In the genomic region with DNA sequence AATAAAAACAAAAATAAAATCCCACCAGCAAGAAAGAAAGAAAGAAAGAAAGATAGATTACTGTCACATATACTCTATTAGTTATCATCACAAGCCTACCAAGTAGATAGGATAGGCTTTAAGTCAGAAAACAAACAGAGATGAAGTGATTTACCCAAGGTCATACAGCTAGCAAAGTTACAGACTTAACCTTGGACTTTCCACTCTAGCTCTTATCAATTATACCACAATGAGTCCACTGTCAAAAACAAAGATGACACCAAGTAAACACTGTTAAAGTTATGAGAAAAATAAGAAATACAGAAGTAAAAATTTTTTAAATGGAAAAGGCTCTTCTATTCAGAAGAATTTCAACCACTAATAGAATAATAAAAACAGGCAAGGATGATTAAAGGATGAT, we compare ENCODE assay signal across 8 cellular contexts.
"Had no signal": no experiment of that assay in that cellular context is flagged by ENCODE, and none has a peak within 500 bp of the region (broad histone marks: within the 10 kb centered on the region; RNA-seq: fewer than 3 reads in every experiment).

No MANE protein-coding gene starts in this region.

- ATAC-seq: GM12878 had no signal

- FAIRE-seq: G401.6, GM12878, GM12891, GM12892, GM18507, GM19239 had no signal

- H3K4me3 ChIP-seq: GM12878 had no signal

- DNase-seq: GDM1, GF-D8 had no signal
